8 cellular contexts compared by ENCODE assay signal in the genomic region with DNA sequence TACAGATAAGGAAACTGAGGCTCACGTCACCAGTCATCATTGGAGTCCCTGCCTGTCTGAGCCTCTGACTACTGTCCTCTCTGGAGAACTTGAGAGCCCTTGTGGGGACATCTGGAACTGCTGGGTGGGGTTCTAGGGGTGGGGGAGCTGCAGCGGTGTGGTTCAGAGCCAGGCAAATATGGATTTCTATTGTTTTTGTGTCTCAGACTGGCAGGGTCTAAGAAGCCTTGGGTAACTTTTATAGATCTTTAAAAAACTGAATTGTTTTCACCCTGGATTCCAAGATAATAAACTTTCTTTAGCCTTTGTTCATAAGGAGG. TPM values are rescaled to one million over a fixed set of nuclear protein-coding genes. Genes with fewer than 3 reads are reported as not detected.
DNase-seq lines count a peak whose midpoint lies in the region; ATAC-seq and TF ChIP-seq lines count a peak whose summit lies in the region.

No MANE protein-coding gene starts in this region.

- H3K4me1 ChIP-seq in ascending aorta (peaks cover 15 to 29% of the 10 kb centered on the region in 2 donors), lower lobe of right lung (peaks cover 28% of the 10 kb centered on the region)

- H3K9me3 ChIP-seq in ascending aorta (no peaks in the 10 kb centered on the region), lower lobe of right lung (no peaks in the 10 kb centered on the region)

- H3K36me3 ChIP-seq in ascending aorta (no peaks in the 10 kb centered on the region), lower lobe of right lung (no peaks in the 10 kb centered on the region)

- DNase-seq in NCI-H2171 treated with DMSO at 0.1 percent for 48 hours (lab: John Stamatoyannopoulos, UW) (peak; percentile 32), NCI-H2171 (lab: John Stamatoyannopoulos, UW) (no peak), M059J (ENCODE audit: low read depth) (peak; percentile 50), ascending aorta (ENCODE audit: low spot score in 2 of 2) (no peak), lower lobe of right lung (no peak), inferior parietal cortex (ENCODE audit: extremely low spot score) (no peak)

- H3K27ac ChIP-seq in ascending aorta (peak overlapping the region; percentile 82 to 84), lower lobe of right lung (peak overlapping the region; percentile 79)

- peak overlapping the region in 1 of 2 donors; percentile 10 for H3K4me3 ChIP-seq in ascending aorta
- H3K4me3 ChIP-seq in lower lobe of right lung: no peak overlapping the region

- ATAC-seq in lower lobe of right lung (peak; percentile 51 to 54), HG03159 (IDR thresholded peaks at IDR 0.05; ENCODE audit: unreplicated experiment) (no peak), HG03442 (IDR thresholded peaks at IDR 0.05; ENCODE audit: unreplicated experiment) (no peak)

- H3K27me3 ChIP-seq in ascending aorta (no peaks in the 10 kb centered on the region), lower lobe of right lung (ENCODE audit: low read depth) (no peaks in the 10 kb centered on the region)

- TF ChIP-seq CTCF in ascending aorta (IDR thresholded peaks at IDR 0.05) (peak in 2 of 3 experiments; percentile 28 to 32), lower lobe of right lung (IDR thresholded peaks at IDR 0.05) (peak; percentile 47)

- intact Hi-C loops in ascending aorta (cut with DNase I): no loop called here
- intact Hi-C loops in lower lobe of right lung (cut with DNase I): no loop called here

RNA-seq across cellular contexts. Expression of gene IER5, which starts 46.9 kb away (rescaled TPM):
- 25.6 and 28.0 TPM in 2 replicates for total RNA-seq in M059J (2014; rRNA removed; shearing (Covaris generic))
- total RNA-seq in ascending aorta (47.9 TPM), lower lobe of right lung (33.2 TPM)

Comparison
In these comparisons a context has a peak if more than half of its experiments do, and no peak if none do; other contexts are left out.
1. DNase-seq: peak in NCI-H2171 treated with DMSO at 0.1 percent for 48 hours (single experiment) and M059J (single experiment); none in NCI-H2171 (single experiment), ascending aorta (0 of 2), lower lobe of right lung (single experiment) and inferior parietal cortex (single experiment).
2. ATAC-seq: peak in lower lobe of right lung (2 of 2); none in HG03159 (single experiment) and HG03442 (single experiment).